ENCODE assay signal across 28 cellular contexts in the genomic region with DNA sequence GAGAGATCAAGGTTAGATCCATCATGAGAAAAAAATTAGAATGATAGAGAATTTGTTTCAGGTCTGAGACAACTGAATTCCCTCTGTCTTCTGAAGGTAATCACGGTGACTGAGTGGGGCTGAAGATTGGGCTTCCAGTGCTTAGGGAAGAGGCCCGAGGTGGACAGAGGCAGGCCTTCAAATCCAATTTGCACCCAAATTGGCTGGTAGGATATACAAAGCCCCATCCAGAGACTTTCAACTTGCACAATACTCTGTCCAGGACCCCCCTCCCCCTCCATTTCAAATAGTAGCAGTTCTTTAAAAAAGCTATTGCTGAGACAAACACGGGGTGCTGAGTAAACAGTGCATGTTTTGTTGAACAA. TPM values are rescaled to one million over a fixed set of nuclear protein-coding genes. Genes with fewer than 3 reads are reported as not detected.
"Had no signal": no experiment of that assay in that cellular context is flagged by ENCODE, and none has a peak within 500 bp of the region (broad histone marks: within the 10 kb centered on the region; RNA-seq: fewer than 3 reads in every experiment).

No MANE protein-coding gene starts in this region.

- H3K4me2 ChIP-seq: smooth muscle cell had no signal

- H3K4me1 Mint-ChIP-seq: central memory CD8-positive, alpha-beta T cell had no signal

- H3K9me3 ChIP-seq: colonic mucosa, gastrocnemius medialis, thoracic aorta, upper lobe of right lung had no signal

- DNase-seq: activated CD4-positive, alpha-beta T cell treated with anti-CD3 and anti-CD28 coated beads, Interleukin-2, amount 50 U/mL, for 1 hour; activated CD4-positive, CD25-positive, alpha-beta regulatory T cell treated with anti-CD3 and anti-CD28 coated beads, Interleukin-2, amount 50 U/mL, for 72 hours; activated CD8-positive, alpha-beta T cell treated with anti-CD3 and anti-CD28 coated beads, Interleukin-2, amount 10 ng/mL, durations not matched to agents 7 days and 5 days; activated gamma-delta T cell; activated naive CD4-positive, alpha-beta T cell treated with anti-CD3 and anti-CD28 coated beads, Interleukin-2, amount 50 U/mL, for 16 hours; activated naive CD8-positive, alpha-beta T cell treated with anti-CD3 and anti-CD28 coated beads, Interleukin-2, amount 50 U/mL, for 24 hours; colonic mucosa; esophagus squamous epithelium; gastrocnemius medialis; hippocampal formation; kidney glomerular epithelial cell; left ventricle myocardium superior; sigmoid colon; stimulated activated CD4-positive, alpha-beta T cell treated with anti-CD3 and anti-CD28 coated beads, Interleukin-15, amount 100 ng/mL, for 24 hours; stimulated activated CD8-positive, alpha-beta memory T cell treated with anti-CD3 and anti-CD28 coated beads, Interleukin-4, amount 100 ng/mL, for 48 hours; stimulated activated naive B cell treated with anti-CD40 and anti-IgM and Interleukin-4, amounts not matched to agents 10 μg/mL and 1 μg/mL and 100 μg/mL, for 72 hours; T-cell; upper lobe of right lung; WERI-Rb-1 had no signal

- H3K4me3 ChIP-seq: colonic mucosa, esophagus squamous epithelium, gastrocnemius medialis, sigmoid colon, smooth muscle cell, thoracic aorta, upper lobe of right lung had no signal

- H3K36me3 ChIP-seq: colonic mucosa, esophagus squamous epithelium, gastrocnemius medialis, sigmoid colon, thoracic aorta, upper lobe of right lung, WERI-Rb-1 had no signal

- ATAC-seq: activated CD8-positive, alpha-beta T cell treated with anti-CD3 and anti-CD28 coated beads, Interleukin-2, amount 10 ng/mL, durations not matched to agents 7 days and 5 days; activated naive CD8-positive, alpha-beta T cell treated with anti-CD3 and anti-CD28 coated beads, Interleukin-2, amount 50 U/mL, for 24 hours; gastrocnemius medialis; left ventricle myocardium superior; stimulated activated naive B cell treated with anti-CD40 and anti-IgM and Interleukin-4, amounts not matched to agents 10 μg/mL and 1 μg/mL and 100 μg/mL, for 72 hours; T-cell; upper lobe of right lung had no signal

- H3K36me3 Mint-ChIP-seq: memory B cell had no signal

- H3K27ac Mint-ChIP-seq: activated CD8-positive, alpha-beta T cell treated with anti-CD3 and anti-CD28 coated beads, Interleukin-2, amount 10 ng/mL, durations not matched to agents 7 days and 5 days; activated naive CD8-positive, alpha-beta T cell treated with anti-CD3 and anti-CD28 coated beads, Interleukin-2, amount 50 U/mL, for 24 hours; activated T-helper 1 cell treated with anti-CD3 and anti-CD28 coated beads, Interleukin-12 subunit alpha, Interleukin-12 subunit beta, Interleukin-2, Interleukin-4 antibody, amounts not matched to agents 30 ng/mL and 10 ng/mL and 1 ng/mL, durations not matched to agents 14 hours and 24 hours and 36 hours; memory B cell; stimulated activated naive B cell treated with anti-CD40 and anti-IgM and Interleukin-4, amounts not matched to agents 10 μg/mL and 1 μg/mL and 100 μg/mL, for 72 hours; T-cell had no signal

- H3K9me3 Mint-ChIP-seq: neural crest cell had no signal

- FAIRE-seq: TTC549 had no signal

- H3K27ac ChIP-seq: colonic mucosa, esophagus squamous epithelium, gastrocnemius medialis, sigmoid colon, thoracic aorta, upper lobe of right lung, WERI-Rb-1 had no signal

- H3K4me3 Mint-ChIP-seq: activated CD8-positive, alpha-beta T cell treated with anti-CD3 and anti-CD28 coated beads, Interleukin-2, amount 10 ng/mL, durations not matched to agents 7 days and 5 days; activated naive CD8-positive, alpha-beta T cell treated with anti-CD3 and anti-CD28 coated beads, Interleukin-2, amount 50 U/mL, for 24 hours; activated T-helper 1 cell treated with anti-CD3 and anti-CD28 coated beads, Interleukin-12 subunit alpha, Interleukin-12 subunit beta, Interleukin-2, Interleukin-4 antibody, amounts not matched to agents 30 ng/mL and 10 ng/mL and 1 ng/mL, durations not matched to agents 14 hours and 24 hours and 36 hours; central memory CD8-positive, alpha-beta T cell; memory B cell; neural crest cell; stimulated activated naive B cell treated with anti-CD40 and anti-IgM and Interleukin-4, amounts not matched to agents 10 μg/mL and 1 μg/mL and 100 μg/mL, for 72 hours; T-cell had no signal

- H3K4me1 ChIP-seq: colonic mucosa had no signal

RNA-seq across cellular contexts. Expression of a gene that starts 3.7 kb away (rescaled TPM):
- total RNA-seq: activated CD8-positive, alpha-beta T cell treated with anti-CD3 and anti-CD28 coated beads, Interleukin-2, amount 10 ng/mL, durations not matched to agents 7 days and 5 days; activated T-helper 1 cell treated with anti-CD3 and anti-CD28 coated beads, Interleukin-12 subunit alpha, Interleukin-12 subunit beta, Interleukin-2, Interleukin-4 antibody, amounts not matched to agents 30 ng/mL and 10 ng/mL and 1 ng/mL, durations not matched to agents 14 hours and 24 hours and 36 hours; colonic mucosa; gastrocnemius medialis; left ventricle myocardium superior; mononuclear cell; neural crest cell; omental fat pad; sigmoid colon; smooth muscle cell; T-cell; upper lobe of right lung had no signal
- polyA plus RNA-seq: smooth muscle cell had no signal
